Comparison of ENCODE assay signal across 16 cellular contexts in the genomic region with DNA sequence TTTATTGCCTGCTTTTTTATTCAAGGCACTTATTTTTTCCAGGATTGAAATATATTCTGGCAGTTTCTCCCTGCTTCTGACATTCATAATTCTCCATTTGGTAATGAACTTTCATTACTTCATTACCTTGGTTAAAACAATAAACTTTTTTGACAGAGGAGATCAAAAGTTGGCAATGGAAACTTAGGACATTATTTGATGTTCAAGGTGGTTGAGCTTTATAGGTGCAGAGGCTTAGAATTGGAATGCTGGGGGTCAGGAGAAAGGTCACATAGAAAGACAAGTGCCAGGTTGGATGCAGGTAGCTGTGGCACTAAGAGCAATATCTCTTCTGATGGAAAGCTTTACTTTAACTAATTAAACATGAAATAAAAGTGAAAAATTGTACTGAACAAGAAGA.
DNase-seq lines count a peak whose midpoint lies in the region; ATAC-seq and TF ChIP-seq lines count a peak whose summit lies in the region.
"Had no signal": no experiment of that assay in that cellular context is flagged by ENCODE, and none has a peak within 500 bp of the region (broad histone marks: within the 10 kb centered on the region; RNA-seq: fewer than 3 reads in every experiment).

No MANE protein-coding gene starts in this region.

- H3K27ac ChIP-seq in 22Rv1 (peak overlapping the region; percentile 7; the same call in 1 of the 2 replicates), VCaP (peak overlapping the region; percentile 70), neural progenitor cell (no peak overlapping the region)
- H3K27ac ChIP-seq: A549, C4-2B, GM23248 had no signal

- H3K4me2 ChIP-seq in neural progenitor cell, result peak overlapping the region; percentile 1
- H3K4me2 ChIP-seq: A549 had no signal

- peaks cover 3% of the 10 kb centered on the region for H3F3A ChIP-seq in neural progenitor cell (ENCODE audit: low read depth)

- peaks cover 57% of the 10 kb centered on the region for H3K4me1 ChIP-seq in neural progenitor cell
- H3K4me1 ChIP-seq: A549, Caco-2 had no signal

- no peaks in the 10 kb centered on the region for H3K36me3 ChIP-seq in neural progenitor cell

- DNase-seq in HT-29 (ENCODE audit: low spot score) (peak; percentile 25), neural progenitor cell (ENCODE audit: low spot score) (no peak), NCI-H187 treated with DMSO at 0.1 percent for 48 hours (lab: John Stamatoyannopoulos, UW) (no peak)
- DNase-seq: AML-193; Caco-2; CD4-positive, alpha-beta T cell; GM23248; HCEC 1CT; HFFc6 had no signal

- peak overlapping the region; percentile 1 for H3K4me3 Mint-ChIP-seq in neural progenitor cell
- H3K4me3 Mint-ChIP-seq: CD4-positive, alpha-beta T cell; HFFc6 had no signal

- H3K27ac Mint-ChIP-seq in neural progenitor cell, result peak overlapping the region; percentile 7
- H3K27ac Mint-ChIP-seq: CD4-positive, alpha-beta T cell; HFFc6 had no signal

- H3K27me3 ChIP-seq in neural progenitor cell, result no peaks in the 10 kb centered on the region

- no peak overlapping the region for H3K4me3 ChIP-seq in neural progenitor cell
- H3K4me3 ChIP-seq: A549, GM23248, K562 had no signal

- H3K9me3 ChIP-seq in neural progenitor cell (ENCODE audit: low read depth), result no peaks in the 10 kb centered on the region
- H3K9me3 ChIP-seq: A549, Caco-2 had no signal

- peaks cover 41% of the 10 kb centered on the region for H4K20me1 ChIP-seq in neural progenitor cell (ENCODE audit: low read depth)

- H3K9me3 Mint-ChIP-seq in neural progenitor cell, result no peaks in the 10 kb centered on the region
- H3K9me3 Mint-ChIP-seq: CD4-positive, alpha-beta T cell; HFFc6 had no signal

- ATAC-seq in HG02678 (IDR thresholded peaks at IDR 0.05; ENCODE audit: unreplicated experiment) (no peak), HG03521 (IDR thresholded peaks at IDR 0.05; ENCODE audit: unreplicated experiment) (no peak)
- ATAC-seq: A549, K562 had no signal

- H3K9ac ChIP-seq in neural progenitor cell, result no peak overlapping the region
- H3K9ac ChIP-seq: GM23248 had no signal

- peaks cover 6% of the 10 kb centered on the region for H3K27me3 Mint-ChIP-seq in neural progenitor cell (ENCODE audit: insufficient read depth, low read depth)

- peaks cover 26% of the 10 kb centered on the region for H3K79me2 ChIP-seq in neural progenitor cell (ENCODE audit: low read depth)

- no peak overlapping the region for H2AFZ ChIP-seq in neural progenitor cell (replicated peaks)
- H2AFZ ChIP-seq: GM23248 had no signal

- peaks cover 64% of the 10 kb centered on the region for H3K4me1 Mint-ChIP-seq in neural progenitor cell

- no peaks in the 10 kb centered on the region for H3K36me3 Mint-ChIP-seq in neural progenitor cell

- TF ChIP-seq CTCF in 22Rv1 (IDR thresholded peaks at IDR 0.05) (no peak), VCaP (conservative IDR thresholded peaks at IDR 0.05) (no peak), neural progenitor cell (IDR thresholded peaks at IDR 0.05) (no peak)
